ENCODE assay signal across 12 cellular contexts in genomic region chr17:50219939-50220465, GRCh38. TPM values are rescaled to one million over a fixed set of nuclear protein-coding genes. Genes with fewer than 3 reads are reported as not detected.
A peak's percentile ranks its signal among the peaks of the same experiment; 100 is the strongest.
DNase-seq lines count a peak whose midpoint lies in the region; ATAC-seq and TF ChIP-seq lines count a peak whose summit lies in the region.
"Had no signal": no experiment of that assay in that cellular context is flagged by ENCODE, and none has a peak within 500 bp of the region (broad histone marks: within the 10 kb centered on the region; RNA-seq: fewer than 3 reads in every experiment).

No MANE protein-coding gene starts in this region.

- peak; percentile 83 for ATAC-seq in left lobe of liver
- ATAC-seq: natural killer cell treated with Interleukin-12 subunit alpha and Interleukin-12 subunit beta and Interleukin-15 and Interleukin-18, amount 100 ng/mL, for 72 hours had no signal

- H3K36me3 ChIP-seq in tibial nerve (no peaks in the 10 kb centered on the region), testis (ENCODE audit: low read depth, missing control alignments) (no peaks in the 10 kb centered on the region)

- peaks cover 87% of the 10 kb centered on the region for H3K4me1 Mint-ChIP-seq in chondrocyte (ENCODE audit: low read depth)
- peaks cover 7% of the 10 kb centered on the region for H3K4me1 Mint-ChIP-seq in activated CD4-positive, alpha-beta memory T cell treated with anti-CD3 and anti-CD28 coated beads, Interleukin-2, amount 10 ng/mL, durations not matched to agents 7 days and 5 days

- POLR2A ChIA-PET in activated CD4-positive, alpha-beta memory T cell treated with anti-CD3 and anti-CD28 coated beads, Interleukin-2, amount 10 ng/mL, durations not matched to agents 7 days and 5 days (lab: Charles Lee) = interaction anchor here (1.2 kb wide), 1 partner anchor 54 kb away, joined by 3 read pairs; the partner anchor contains the start of gene TMEM92

- H3K4me3 Mint-ChIP-seq in chondrocyte (ENCODE audit: unreplicated experiment) = peak overlapping the region; percentile 60
- H3K4me3 Mint-ChIP-seq in activated CD4-positive, alpha-beta memory T cell treated with anti-CD3 and anti-CD28 coated beads, Interleukin-2, amount 10 ng/mL, durations not matched to agents 7 days and 5 days = no peak overlapping the region
- H3K4me3 Mint-ChIP-seq: activated T-helper 1 cell treated with anti-CD3 and anti-CD28 coated beads, Interleukin-12 subunit alpha, Interleukin-12 subunit beta, Interleukin-2, Interleukin-4 antibody, amounts not matched to agents 30 ng/mL and 10 ng/mL and 1 ng/mL, durations not matched to agents 14 hours and 24 hours and 36 hours; natural killer cell treated with Interleukin-12 subunit alpha and Interleukin-12 subunit beta and Interleukin-15 and Interleukin-18, amount 100 ng/mL, for 72 hours had no signal

- DNase-seq in HuH-7 (ENCODE audit: low spot score) (peak; percentile 80), chondrocyte (ENCODE audit: low spot score) (no peak), left lobe of liver (ENCODE audit: low spot score) (peak; percentile 64), tibial nerve (ENCODE audit: low spot score in 2 of 2) (no peak), testis (no peak), GM19240 (ENCODE audit: insufficient read length, low spot score) (no peak)
- DNase-seq in activated CD4-positive, alpha-beta memory T cell treated with anti-CD3 and anti-CD28 coated beads, Interleukin-2, amount 10 ng/mL, durations not matched to agents 7 days and 5 days = no peak
- no peak for DNase-seq in activated effector memory CD4-positive, alpha-beta T cell treated with Interleukin-2 at 50 U/mL for 16 hours
- DNase-seq: NCI-H2081 treated with DMSO at 0.1 percent for 48 hours had no signal

- peak overlapping the region; percentile 99 for H3K27ac Mint-ChIP-seq in chondrocyte (ENCODE audit: unreplicated experiment)
- H3K27ac Mint-ChIP-seq in activated CD4-positive, alpha-beta memory T cell treated with anti-CD3 and anti-CD28 coated beads, Interleukin-2, amount 10 ng/mL, durations not matched to agents 7 days and 5 days = no peak overlapping the region
- H3K27ac Mint-ChIP-seq: activated T-helper 1 cell treated with anti-CD3 and anti-CD28 coated beads, Interleukin-12 subunit alpha, Interleukin-12 subunit beta, Interleukin-2, Interleukin-4 antibody, amounts not matched to agents 30 ng/mL and 10 ng/mL and 1 ng/mL, durations not matched to agents 14 hours and 24 hours and 36 hours; natural killer cell treated with Interleukin-12 subunit alpha and Interleukin-12 subunit beta and Interleukin-15 and Interleukin-18, amount 100 ng/mL, for 72 hours had no signal

- WGBS in tibial nerve, 2 donors = 28 to 35% methylated on average over 4 of the region's 4 CpGs
- 28 to 30% methylated on average over 4 of the region's 4 CpGs for WGBS in testis, 2 donors

- no peaks in the 10 kb centered on the region for H3K27me3 Mint-ChIP-seq in chondrocyte (ENCODE audit: low read depth)
- H3K27me3 Mint-ChIP-seq in activated CD4-positive, alpha-beta memory T cell treated with anti-CD3 and anti-CD28 coated beads, Interleukin-2, amount 10 ng/mL, durations not matched to agents 7 days and 5 days = peaks cover 22% of the 10 kb centered on the region

- H3K36me3 Mint-ChIP-seq in chondrocyte (ENCODE audit: low read depth) = no peaks in the 10 kb centered on the region
- H3K36me3 Mint-ChIP-seq in activated CD4-positive, alpha-beta memory T cell treated with anti-CD3 and anti-CD28 coated beads, Interleukin-2, amount 10 ng/mL, durations not matched to agents 7 days and 5 days (ENCODE audit: low read depth) = peaks cover 2% of the 10 kb centered on the region
- H3K36me3 Mint-ChIP-seq: natural killer cell treated with Interleukin-12 subunit alpha and Interleukin-12 subunit beta and Interleukin-15 and Interleukin-18, amount 100 ng/mL, for 72 hours had no signal

- TF ChIP-seq POLR2A in tibial nerve (IDR thresholded peaks at IDR 0.05) (no peak), testis (IDR thresholded peaks at IDR 0.05) (no peak)

- H3K9me3 Mint-ChIP-seq in chondrocyte (ENCODE audit: low read depth) = peaks cover 2% of the 10 kb centered on the region
- H3K9me3 Mint-ChIP-seq in activated CD4-positive, alpha-beta memory T cell treated with anti-CD3 and anti-CD28 coated beads, Interleukin-2, amount 10 ng/mL, durations not matched to agents 7 days and 5 days = no peaks in the 10 kb centered on the region
- H3K9me3 Mint-ChIP-seq: natural killer cell treated with Interleukin-12 subunit alpha and Interleukin-12 subunit beta and Interleukin-15 and Interleukin-18, amount 100 ng/mL, for 72 hours had no signal

- CTCF ChIA-PET in activated CD4-positive, alpha-beta memory T cell treated with anti-CD3 and anti-CD28 coated beads, Interleukin-2, amount 10 ng/mL, durations not matched to agents 7 days and 5 days (lab: Charles Lee) = interaction anchor here (1.6 kb wide), 1 partner anchor 18 kb away, joined by 3 read pairs; no protein-coding TSS in a partner anchor

- no peaks in the 10 kb centered on the region for H3K27me3 ChIP-seq in tibial nerve
- no peaks in the 10 kb centered on the region for H3K27me3 ChIP-seq in testis

- no peak for TF ChIP-seq CTCF in chondrocyte (IDR thresholded peaks at IDR 0.05)
- no peak for TF ChIP-seq CTCF in tibial nerve (IDR thresholded peaks at IDR 0.05)
- TF ChIP-seq CTCF in testis (IDR thresholded peaks at IDR 0.05) = no peak

- TF ChIP-seq EP300 in tibial nerve (IDR thresholded peaks at IDR 0.05) = no peak

- H3K4me1 ChIP-seq in tibial nerve (peaks cover 0 to 58% (median 45%) of the 10 kb centered on the region in 4 donors), testis (peaks cover 24% of the 10 kb centered on the region)

- intact Hi-C loops in testis (cut with DNase I; ENCODE audit: low total_unique reads) = no loop called here

- H3K9me3 ChIP-seq in tibial nerve (no peaks in the 10 kb centered on the region), testis (no peaks in the 10 kb centered on the region)

- H3K4me3 ChIP-seq in tibial nerve (no peak overlapping the region), testis (no peak overlapping the region)

- H3K27ac ChIP-seq in tibial nerve = peak overlapping the region in 3 of 4 donors; percentile 54 to 84 (median 80)
- H3K27ac ChIP-seq in testis = peak overlapping the region in 1 of 2 donors; percentile 57

RNA-seq across cellular contexts. Expression of gene COL1A1, which starts 18.6 kb away (rescaled TPM):
- total RNA-seq in chondrocyte = 34,852 to 36,120 TPM (median 35,333 TPM) in 3 replicates
- 19.3 TPM for total RNA-seq in left lobe of liver
- total RNA-seq in tibial nerve = 100 to 1,000 TPM in 1 of 4 donors, 10 to 100 TPM in 3; 31.5 to 185 (median 73.0) TPM
- total RNA-seq in activated CD4-positive, alpha-beta memory T cell treated with anti-CD3 and anti-CD28 coated beads, Interleukin-2, amount 10 ng/mL, durations not matched to agents 7 days and 5 days = under 1 TPM; 0.50 to 0.55 TPM
- total RNA-seq in testis = 10 to 100 TPM; 32.5 to 35.1 TPM
- polyA plus RNA-seq in testis (ENCODE audit: insufficient read depth, low read depth, low replicate concordance) = 557 TPM

RNA-seq across cellular contexts. Expression of gene SGCA, which starts 54.2 kb away (rescaled TPM):
- 0.85 to 5.5 TPM (median 1.3 TPM) in 3 replicates for total RNA-seq in chondrocyte
- total RNA-seq in left lobe of liver = 1.0 TPM
- total RNA-seq in tibial nerve = 1 to 10 TPM; 1.8 to 7.8 (median 4.9) TPM
- under 1 TPM in 1 of 2 experiments, not detected in 1; 0.30 TPM for total RNA-seq in activated CD4-positive, alpha-beta memory T cell treated with anti-CD3 and anti-CD28 coated beads, Interleukin-2, amount 10 ng/mL, durations not matched to agents 7 days and 5 days
- total RNA-seq in testis = 1 to 10 TPM; 2.4 to 7.6 TPM
- 33.1 TPM for polyA plus RNA-seq in testis (ENCODE audit: insufficient read depth, low read depth, low replicate concordance)
- total RNA-seq: T-helper 2 cell treated with Interferon-gamma antibody and Interleukin-4, amounts not matched to agents 100 ng/mL and 5 ng/mL, for 36 hours had no signal

RNA-seq across cellular contexts. Expression of gene TMEM92, which starts 54.3 kb away (rescaled TPM):
- total RNA-seq in chondrocyte (1.6 to 1.7 TPM (median 1.7 TPM) in 3 replicates), left lobe of liver (3.0 TPM), tibial nerve (under 1 TPM in 2 of 4 donors, not detected in 2; 0.44 to 0.59 TPM), testis (1 to 10 TPM in 1 of 2 donors, under 1 TPM in 1; 0.93 to 1.5 TPM)
- total RNA-seq in activated CD4-positive, alpha-beta memory T cell treated with anti-CD3 and anti-CD28 coated beads, Interleukin-2, amount 10 ng/mL, durations not matched to agents 7 days and 5 days = under 1 TPM in 1 of 2 experiments, not detected in 1; 0.08 TPM
- polyA plus RNA-seq in testis (ENCODE audit: insufficient read depth, low read depth, low replicate concordance) = 0.44 TPM
- total RNA-seq: natural killer cell treated with Interleukin-12 subunit alpha and Interleukin-12 subunit beta and Interleukin-15 and Interleukin-18, amount 100 ng/mL, for 72 hours had no signal

Comparison
In these comparisons a context has a peak if more than half of its experiments do, and no peak if none do; other contexts are left out.
1. DNase-seq: peak in HuH-7 (single experiment) and left lobe of liver (single experiment); none in chondrocyte (single experiment), tibial nerve (0 of 2), activated CD4-positive, alpha-beta memory T cell treated with anti-CD3 and anti-CD28 coated beads, Interleukin-2, amount 10 ng/mL, durations not matched to agents 7 days and 5 days (single experiment), testis (single experiment), GM19240 (single experiment) and activated effector memory CD4-positive, alpha-beta T cell treated with Interleukin-2 at 50 U/mL for 16 hours (single experiment).
2. RNA of gene COL1A1, which starts 18.6 kb away (total RNA-seq): 34,852 to 36,120 TPM in chondrocyte; 31.5 to 185 TPM in tibial nerve, 32.5 to 35.1 TPM in testis, 19.3 TPM in left lobe of liver (single experiment) and 0.50 to 0.55 TPM in activated CD4-positive, alpha-beta memory T cell treated with anti-CD3 and anti-CD28 coated beads, Interleukin-2, amount 10 ng/mL, durations not matched to agents 7 days and 5 days; every median in the first group is over 100 times any median in the second.